In the genomic region with DNA sequence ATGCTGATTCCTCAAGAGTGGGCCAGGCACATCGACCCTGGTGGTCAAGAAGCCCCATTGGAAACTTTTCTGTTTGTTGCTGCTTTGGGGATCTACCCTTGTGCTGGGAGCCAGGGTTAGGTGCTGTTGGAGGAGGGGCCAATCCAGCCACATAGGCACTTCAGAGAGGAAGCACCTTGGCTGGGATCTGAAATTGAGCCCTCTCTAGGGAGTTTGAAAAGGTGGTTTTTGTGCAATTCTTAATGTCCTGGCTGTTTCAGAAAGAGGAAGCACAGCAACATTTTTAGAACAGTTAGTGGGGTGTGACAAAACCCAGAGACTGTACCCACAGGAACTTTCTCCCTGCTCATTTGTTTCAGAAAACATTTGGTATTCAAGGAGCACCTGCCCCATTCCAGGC, we compare ENCODE assay signal across 11 cellular contexts. TPM values are rescaled to one million over a fixed set of nuclear protein-coding genes. Genes with fewer than 3 reads are reported as not detected.
DNase-seq lines count a peak whose midpoint lies in the region; ATAC-seq and TF ChIP-seq lines count a peak whose summit lies in the region.
"Had no signal": no experiment of that assay in that cellular context is flagged by ENCODE, and none has a peak within 500 bp of the region (broad histone marks: within the 10 kb centered on the region; RNA-seq: fewer than 3 reads in every experiment).

No MANE protein-coding gene starts in this region.

- TF ChIP-seq POLR2A in NB4 (IDR thresholded peaks at IDR 0.05; ENCODE audit: extremely low read depth, insufficient read length) = no peak

- no peaks in the 10 kb centered on the region for H3K27me3 ChIP-seq in H7 (ENCODE audit: control insufficient read depth, insufficient read depth, low read length)
- H3K27me3 ChIP-seq: BE2C had no signal

- DNase-seq in GF-D8 (lab: John Stamatoyannopoulos, UW) = peak; percentile 61
- peak; percentile 84 for DNase-seq in NB4 (ENCODE audit: low read depth)
- no peak for DNase-seq in NCI-H226
- no peak for DNase-seq in H7
- no peak for DNase-seq in activated T-cell treated with anti-CD3 and anti-CD28 coated beads, Interleukin-2, amount 50 U/mL, for 48 hours
- DNase-seq in COLO829 (ENCODE audit: low spot score) = no peak
- DNase-seq: activated CD4-positive, CD25-positive, alpha-beta regulatory T cell treated with anti-CD3 and anti-CD28 coated beads, Interleukin-2, amount 50 U/mL, for 72 hours; BE2C; NCI-H446 treated with DMSO at 0.1 percent for 48 hours had no signal

- no peaks in the 10 kb centered on the region for H3K36me3 ChIP-seq in H7 (replicated peaks; ENCODE audit: control insufficient read depth, insufficient read depth, low read length)
- H3K36me3 ChIP-seq: BE2C had no signal

- ATAC-seq in GM19372 (IDR thresholded peaks at IDR 0.05; ENCODE audit: low read depth, unreplicated experiment) = peak; percentile 59
- peak; percentile 82 for ATAC-seq in HG02981 (IDR thresholded peaks at IDR 0.05; ENCODE audit: unreplicated experiment)

- H3K4me3 ChIP-seq in NB4 (ENCODE audit: low read depth, low read length) = no peak overlapping the region
- H3K4me3 ChIP-seq in H7 (ENCODE audit: insufficient read depth, low read depth, low read length) = no peak overlapping the region

- no peak for TF ChIP-seq CTCF in NB4 (IDR thresholded peaks at IDR 0.05; ENCODE audit: low read depth, low read length)

RNA-seq across cellular contexts. Expression of a gene that starts 17.2 kb away (rescaled TPM):
- 13.1 and 19.0 TPM in 2 replicates for total RNA-seq in H7 (2014; rRNA removed; shearing (Covaris generic))

Comparison
In these comparisons a context has a peak if more than half of its experiments do, and no peak if none do; other contexts are left out.
1. DNase-seq: peak in GF-D8 (single experiment) and NB4 (single experiment); none in NCI-H226 (single experiment), H7 (single experiment), activated T-cell treated with anti-CD3 and anti-CD28 coated beads, Interleukin-2, amount 50 U/mL, for 48 hours (0 of 2) and COLO829 (single experiment).